Comparison of ENCODE assay signal across 1 cellular context in the genomic region with DNA sequence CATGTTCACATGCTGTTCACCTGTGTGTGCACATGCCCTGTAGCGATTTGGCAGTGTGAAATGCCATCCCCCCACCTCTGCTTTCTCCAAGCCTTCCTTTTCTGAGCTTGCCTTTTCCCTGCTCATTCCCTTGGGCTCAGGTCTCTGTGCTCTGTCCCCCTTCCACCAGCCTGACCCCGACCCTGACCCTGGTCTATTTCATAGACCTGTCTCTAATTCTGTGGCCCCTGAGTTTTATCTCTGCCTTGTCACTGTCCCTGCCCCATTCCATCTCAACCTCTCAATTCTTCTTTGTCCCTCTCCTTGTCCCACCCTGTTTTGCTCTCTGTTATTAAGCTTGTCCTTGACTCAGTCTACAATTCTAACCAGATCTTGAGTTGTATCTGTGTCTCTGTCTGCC.
TF ChIP-seq lines count a peak whose summit lies in the region.

No MANE protein-coding gene starts in this region.

TF ChIP-seq in endothelial cell of umbilical vein, 7 proteins besides CTCF, POLR2A, EP300 and RAD21:
- TF ChIP-seq GATA2 (IDR thresholded peaks at IDR 0.05; ENCODE audit: insufficient read depth, insufficient read length, low read depth, low read length), result no peak
- no peak for TF ChIP-seq FOS (IDR thresholded peaks at IDR 0.05; ENCODE audit: borderline replicate concordance, insufficient read depth, low read length)
- no peak for TF ChIP-seq POLR2AphosphoS5 (IDR thresholded peaks at IDR 0.05; ENCODE audit: insufficient read depth, low read depth, low read length)
- TF ChIP-seq EZH2 (IDR thresholded peaks at IDR 0.05; ENCODE audit: borderline replicate concordance, low read depth, low read length, severe bottlenecking), result no peak
- TF ChIP-seq MYC (IDR thresholded peaks at IDR 0.05; ENCODE audit: low read depth, low read length), result no peak
- TF ChIP-seq JUN (IDR thresholded peaks at IDR 0.05; ENCODE audit: borderline replicate concordance, insufficient read depth, insufficient read length, low read depth), result no peak
- no peak for TF ChIP-seq MAX (IDR thresholded peaks at IDR 0.05; ENCODE audit: insufficient read depth, insufficient read length)
